8 cellular contexts compared by ENCODE assay signal in genomic region chr5:43484049-43484849, GRCh38. TPM values are rescaled to one million over a fixed set of nuclear protein-coding genes. Genes with fewer than 3 reads are reported as not detected.
A peak's percentile ranks its signal among the peaks of the same experiment; 100 is the strongest.
DNase-seq lines count a peak whose midpoint lies in the region; ATAC-seq, FAIRE-seq and TF ChIP-seq lines count a peak whose summit lies in the region.

No MANE protein-coding gene starts in this region.

- in situ Hi-C loops in mammary epithelial cell (cut with MboI; ENCODE audit: low sequenced_read_pairs in 2 of 2), result loop anchor here in 1 of 2 donors (10.0 kb wide), 1 partner anchor 89 kb away; no protein-coding TSS in a partner anchor

- no peaks in the 10 kb centered on the region for H3K9me3 Mint-ChIP-seq in immature natural killer cell

- no peak for FAIRE-seq in small intestine (lab: Jason Lieb, UNC)

- peaks cover 5 to 16% (median 12%) of the 10 kb centered on the region in 3 donors for H3K27me3 Mint-ChIP-seq in immature natural killer cell (ENCODE audit: low read depth in 3 of 3)

- H3K9me3 ChIP-seq in mammary epithelial cell (replicated peaks; ENCODE audit: insufficient read depth, low read length) (no peaks in the 10 kb centered on the region), small intestine (ENCODE audit: control insufficient read depth, low read depth) (no peaks in the 10 kb centered on the region)

- H3K4me3 ChIP-seq in WI38 (ENCODE audit: low read depth, low read length) (peak overlapping the region; percentile 90), mammary epithelial cell (replicated peaks in 1 of 3; ENCODE audit: insufficient read depth in 1 of 3, low read depth in 2 of 3, low read length in 3 of 3) (peak overlapping the region; percentile 88 to 94 (median 92)), small intestine (ENCODE audit: low read depth in 1 of 2, low read length in 2 of 2) (peak overlapping the region; percentile 27 to 96)

- H2AFZ ChIP-seq in mammary epithelial cell (ENCODE audit: low read depth, low read length), result peak overlapping the region; percentile 91

- BruUV-seq in mammary epithelial cell (replicated peaks; lab: Mats Ljungman, UMichigan), result TSS peak; percentile 84

- WGBS in mammary epithelial cell (ENCODE audit: low coverage, missing lambda C conversion rate), result 2% methylated on average over 22 of the region's 33 CpGs
- WGBS in small intestine, 3 donors, result 2 to 3% (median 2%) methylated on average over 33 of the region's 33 CpGs

- H3K27ac ChIP-seq in mammary epithelial cell (ENCODE audit: insufficient read depth, low read depth, low read length) (peak overlapping the region; percentile 90), small intestine (ENCODE audit: low read depth in 1 of 2, low read length in 1 of 2) (peak overlapping the region; percentile 98 to 99)

- dilution Hi-C loops in mammary epithelial cell (cut with HindIII; ENCODE audit: low sequenced_read_pairs), result loop anchor here (5.0 kb wide), 1 partner anchor 57 kb away; no protein-coding TSS in a partner anchor

- peak overlapping the region; percentile 97 to 100 (median 99) for H3K27ac Mint-ChIP-seq in immature natural killer cell

- H3K4me1 ChIP-seq in mammary epithelial cell (ENCODE audit: insufficient read depth, low read length) (peaks cover 4% of the 10 kb centered on the region), small intestine (ENCODE audit: control insufficient read depth in 2 of 2, insufficient read depth in 1 of 2, low read depth in 1 of 2, low read length in 1 of 2) (no peaks in the 10 kb centered on the region)

- H3K9ac ChIP-seq in mammary epithelial cell (ENCODE audit: insufficient read depth, low read length), result peak overlapping the region; percentile 84

- peak; percentile 80 for ATAC-seq in GM18909 (IDR thresholded peaks at IDR 0.05; ENCODE audit: poor library complexity, unreplicated experiment)
- ATAC-seq in HG03175 (IDR thresholded peaks at IDR 0.05; ENCODE audit: unreplicated experiment), result peak; percentile 82

- DNase-seq in AG08396 (ENCODE audit: low spot score) (peak; percentile 89), NCI-H2196 treated with DMSO at 0.1 percent for 48 hours (lab: John Stamatoyannopoulos, UW; ENCODE audit: unreplicated experiment) (peak; percentile 74), mammary epithelial cell (peak; percentile 80), immature natural killer cell (peak; percentile 84 to 87 (median 87)), small intestine (peak; percentile 86)

- H3K4me3 Mint-ChIP-seq in immature natural killer cell, result peak overlapping the region; percentile 91 to 100 (median 97)

- H3K79me2 ChIP-seq in mammary epithelial cell (ENCODE audit: insufficient read depth, low read length), result peaks cover 30% of the 10 kb centered on the region

- peak; percentile 43 for TF ChIP-seq CTCF in WI38 (IDR thresholded peaks at IDR 0.05; ENCODE audit: low read depth, low read length)
- TF ChIP-seq CTCF in mammary epithelial cell (conservative IDR thresholded peaks at IDR 0.05 in 1 of 2, IDR thresholded peaks at IDR 0.05 in 1 of 2; ENCODE audit: extremely low read depth in 1 of 2, insufficient read depth in 1 of 2, low read depth in 1 of 2, low read length in 2 of 2), result peak; percentile 71 to 73

- peaks cover 0 to 6% (median 5%) of the 10 kb centered on the region in 3 donors for H3K36me3 Mint-ChIP-seq in immature natural killer cell

- H4K20me1 ChIP-seq in mammary epithelial cell (ENCODE audit: insufficient read depth, low read length), result no peaks in the 10 kb centered on the region

- H3K36me3 ChIP-seq in mammary epithelial cell (ENCODE audit: insufficient read depth, low read length) (no peaks in the 10 kb centered on the region), small intestine (ENCODE audit: control insufficient read depth in 2 of 2, insufficient read depth in 2 of 2, low read length in 2 of 2) (no peaks in the 10 kb centered on the region)

- peaks cover 28 to 54% of the 10 kb centered on the region in 2 donors for H3K4me1 Mint-ChIP-seq in immature natural killer cell

- CTCF ChIA-PET in mammary epithelial cell (lab: Charles Lee; ENCODE audit: low non-redundant PET), result interaction anchor here (0.7 to 1.2 kb wide), 5 partner anchors 29 to 171 kb away, joined by 3 to 10 read pairs (median 4); partner anchors contain the start of gene HMGCS1

- no peaks in the 10 kb centered on the region for H3K27me3 ChIP-seq in mammary epithelial cell (ENCODE audit: insufficient read depth, low read length)
- H3K27me3 ChIP-seq in small intestine (ENCODE audit: control insufficient read depth in 2 of 2, insufficient read depth in 2 of 2, low read length in 2 of 2), result no peaks in the 10 kb centered on the region

- intact Hi-C loops in mammary epithelial cell (cut with micrococcal nuclease), result loop anchor here (1.0 to 10.0 kb wide), 5 partner anchors 30 to 362 kb away; partner anchors contain the start of genes HMGCS1 and ZNF131

- H3K4me2 ChIP-seq in mammary epithelial cell (ENCODE audit: insufficient read depth, low read depth, low read length), result peak overlapping the region; percentile 84

RNA-seq across cellular contexts. Expression of gene TMEM267, which starts 0.6 kb away (rescaled TPM):
- 10 to 100 TPM; 21.0 to 32.7 TPM for total RNA-seq in mammary epithelial cell
- polyA plus RNA-seq in mammary epithelial cell, result 9.7 TPM
- 3.0 TPM for polyA minus RNA-seq in mammary epithelial cell
- polyA plus RNA-seq in immature natural killer cell, result 10 to 100 TPM; 17.7 to 20.2 (median 19.6) TPM
- 1 to 10 TPM; 2.7 to 8.0 (median 3.0) TPM for polyA plus RNA-seq in small intestine

RNA-seq across cellular contexts. Expression of gene C5orf34, which starts 30.7 kb away (rescaled TPM):
- 1 to 10 TPM; 5.2 to 6.1 TPM for total RNA-seq in mammary epithelial cell
- polyA plus RNA-seq in mammary epithelial cell (4.9 TPM), immature natural killer cell (1 to 10 TPM; 1.3 to 3.3 (median 1.5) TPM), small intestine (1 to 10 TPM in 1 of 3 donors, under 1 TPM in 1, not detected in 1; 0.22 to 2.1 TPM)
- polyA minus RNA-seq in mammary epithelial cell, result 0.98 TPM

Comparison
In these comparisons a context has a peak if more than half of its experiments do, and no peak if none do; other contexts are left out.
1. Peak in every context shown above with its lines: DNase-seq, ATAC-seq, H3K4me3 ChIP-seq and H3K27ac ChIP-seq.